Comparison of ENCODE assay signal across 1 cellular context in the genomic region with DNA sequence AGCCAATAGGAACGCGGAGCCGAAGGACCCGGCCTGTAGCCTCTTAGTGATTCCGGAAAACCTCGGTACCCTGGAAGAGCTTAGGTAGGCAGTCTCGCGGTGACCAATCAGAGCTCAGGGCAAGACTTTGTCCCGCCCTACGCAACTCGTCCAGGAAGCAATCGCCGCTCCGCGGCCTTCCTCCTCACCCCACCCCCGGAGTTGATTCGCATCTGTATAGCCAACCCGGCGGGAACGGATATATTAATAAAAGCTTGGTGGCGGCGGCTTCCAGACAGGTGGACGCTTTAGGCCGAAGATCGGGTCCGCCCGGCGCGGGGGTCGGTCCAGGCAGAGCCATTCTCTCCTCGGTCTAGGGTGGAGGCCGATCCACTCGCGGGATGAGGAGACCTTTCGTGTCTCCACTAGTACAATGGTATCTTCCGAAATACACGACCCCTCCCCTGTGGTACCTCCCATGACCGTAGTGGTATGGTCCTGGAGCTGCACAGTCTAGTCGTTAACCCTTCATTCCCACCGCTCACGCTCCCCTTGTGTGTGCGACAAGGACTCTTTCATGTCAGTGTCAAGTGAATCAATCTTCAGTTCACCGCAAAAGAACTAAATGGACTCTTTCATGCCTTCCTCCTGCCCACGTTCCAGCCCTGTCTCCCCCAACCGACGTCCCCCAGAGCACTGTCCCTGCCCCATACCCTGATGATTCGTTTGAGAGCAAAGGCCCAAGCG.
TF ChIP-seq lines count a peak whose summit lies in the region.

No MANE protein-coding gene starts in this region.

TF ChIP-seq in A549, 52 proteins besides CTCF, POLR2A, EP300 and RAD21 (continued from another document):
- TF ChIP-seq, protein P1, sequence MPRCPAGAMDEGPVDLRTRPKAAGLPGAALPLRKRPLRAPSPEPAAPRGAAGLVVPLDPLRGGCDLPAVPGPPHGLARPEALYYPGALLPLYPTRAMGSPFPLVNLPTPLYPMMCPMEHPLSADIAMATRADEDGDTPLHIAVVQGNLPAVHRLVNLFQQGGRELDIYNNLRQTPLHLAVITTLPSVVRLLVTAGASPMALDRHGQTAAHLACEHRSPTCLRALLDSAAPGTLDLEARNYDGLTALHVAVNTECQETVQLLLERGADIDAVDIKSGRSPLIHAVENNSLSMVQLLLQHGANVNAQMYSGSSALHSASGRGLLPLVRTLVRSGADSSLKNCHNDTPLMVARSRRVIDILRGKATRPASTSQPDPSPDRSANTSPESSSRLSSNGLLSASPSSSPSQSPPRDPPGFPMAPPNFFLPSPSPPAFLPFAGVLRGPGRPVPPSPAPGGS (IDR thresholded peaks at IDR 0.05), result no peak
- TF ChIP-seq HOXB13 (CRISPR knock-in tag; IDR thresholded peaks at IDR 0.05; ENCODE audit: low read depth), result no peak
- no peak for TF ChIP-seq HEYL (CRISPR knock-in tag; IDR thresholded peaks at IDR 0.05)
- TF ChIP-seq SREBF2 (IDR thresholded peaks at IDR 0.05), result no peak
- no peak for TF ChIP-seq BHLHE40 (IDR thresholded peaks at IDR 0.05; ENCODE audit: low read depth, low read length)
- TF ChIP-seq ZC3H11A (IDR thresholded peaks at IDR 0.05), result no peak
- TF ChIP-seq, protein P2, sequence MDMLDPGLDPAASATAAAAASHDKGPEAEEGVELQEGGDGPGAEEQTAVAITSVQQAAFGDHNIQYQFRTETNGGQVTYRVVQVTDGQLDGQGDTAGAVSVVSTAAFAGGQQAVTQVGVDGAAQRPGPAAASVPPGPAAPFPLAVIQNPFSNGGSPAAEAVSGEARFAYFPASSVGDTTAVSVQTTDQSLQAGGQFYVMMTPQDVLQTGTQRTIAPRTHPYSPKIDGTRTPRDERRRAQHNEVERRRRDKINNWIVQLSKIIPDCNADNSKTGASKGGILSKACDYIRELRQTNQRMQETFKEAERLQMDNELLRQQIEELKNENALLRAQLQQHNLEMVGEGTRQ (IDR thresholded peaks at IDR 0.05), result no peak
- TF ChIP-seq EHF (CRISPR knock-in tag; IDR thresholded peaks at IDR 0.05), result peak; percentile 23; the same call in 1 of the 2 replicates
- TF ChIP-seq JUN (IDR thresholded peaks at IDR 0.05), result peak; percentile 43 to 88; a peak in 4 of 5 replicates
- TF ChIP-seq, protein P3, sequence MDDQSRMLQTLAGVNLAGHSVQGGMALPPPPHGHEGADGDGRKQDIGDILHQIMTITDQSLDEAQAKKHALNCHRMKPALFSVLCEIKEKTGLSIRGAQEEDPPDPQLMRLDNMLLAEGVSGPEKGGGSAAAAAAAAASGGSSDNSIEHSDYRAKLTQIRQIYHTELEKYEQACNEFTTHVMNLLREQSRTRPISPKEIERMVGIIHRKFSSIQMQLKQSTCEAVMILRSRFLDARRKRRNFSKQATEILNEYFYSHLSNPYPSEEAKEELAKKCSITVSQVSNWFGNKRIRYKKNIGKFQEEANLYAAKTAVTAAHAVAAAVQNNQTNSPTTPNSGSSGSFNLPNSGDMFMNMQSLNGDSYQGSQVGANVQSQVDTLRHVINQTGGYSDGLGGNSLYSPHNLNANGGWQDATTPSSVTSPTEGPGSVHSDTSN (IDR thresholded peaks at IDR 0.05), result no peak
- TF ChIP-seq FOSL2 (IDR thresholded peaks at IDR 0.05), result no peak
- TF ChIP-seq FOSL2 (CRISPR knock-in tag; IDR thresholded peaks at IDR 0.05), result no peak
- TF ChIP-seq FOSB (CRISPR knock-in tag; IDR thresholded peaks at IDR 0.05), result 0 out of 2 replicates have a peak, but pooled peaks have one; percentile 52
- no peak for TF ChIP-seq EHMT2 (IDR thresholded peaks at IDR 0.05; ENCODE audit: low read depth)
- TF ChIP-seq GATA3 (IDR thresholded peaks at IDR 0.05; ENCODE audit: borderline replicate concordance), result 0 out of 2 replicates have a peak, but pooled peaks have one; percentile 35
- TF ChIP-seq HOXB5 (CRISPR knock-in tag; IDR thresholded peaks at IDR 0.05), result 0 out of 2 replicates have a peak, but pooled peaks have one; percentile 54
- TF ChIP-seq ZSCAN20 (CRISPR knock-in tag; IDR thresholded peaks at IDR 0.05), result no peak
- TF ChIP-seq RNF2 (IDR thresholded peaks at IDR 0.05; ENCODE audit: borderline replicate concordance, low read depth), result no peak
- no peak for TF ChIP-seq ESRRA (IDR thresholded peaks at IDR 0.05; ENCODE audit: borderline replicate concordance, low read length)
- TF ChIP-seq HOXA7 (CRISPR knock-in tag; IDR thresholded peaks at IDR 0.05), result 0 out of 2 replicates have a peak, but pooled peaks have one; percentile 17
- TF ChIP-seq, protein P4, sequence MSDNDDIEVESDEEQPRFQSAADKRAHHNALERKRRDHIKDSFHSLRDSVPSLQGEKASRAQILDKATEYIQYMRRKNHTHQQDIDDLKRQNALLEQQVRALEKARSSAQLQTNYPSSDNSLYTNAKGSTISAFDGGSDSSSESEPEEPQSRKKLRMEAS (IDR thresholded peaks at IDR 0.05), result peak; percentile 57; the same call in 1 of the 2 replicates
- no peak for TF ChIP-seq MYC (IDR thresholded peaks at IDR 0.05; ENCODE audit: borderline replicate concordance, low read length)
- TF ChIP-seq RARB (CRISPR knock-in tag; IDR thresholded peaks at IDR 0.05), result no peak
- no peak for TF ChIP-seq TFCP2L1 (CRISPR knock-in tag; IDR thresholded peaks at IDR 0.05)
- no peak for TF ChIP-seq RCOR1 (IDR thresholded peaks at IDR 0.05; ENCODE audit: low read depth, low read length)
- no peak for TF ChIP-seq KDM5A (IDR thresholded peaks at IDR 0.05)
- no peak for TF ChIP-seq ZNF302 (CRISPR knock-in tag; IDR thresholded peaks at IDR 0.05)
- TF ChIP-seq PHF8 (IDR thresholded peaks at IDR 0.05; ENCODE audit: borderline replicate concordance, low read depth), result peak; percentile 85
- peak; percentile 77 for TF ChIP-seq MAFK (IDR thresholded peaks at IDR 0.05; ENCODE audit: partially characterized antibody)
- TF ChIP-seq RFX5 (IDR thresholded peaks at IDR 0.05), result peak; percentile 52; the same call in 1 of the 2 replicates
- TF ChIP-seq SMC3 (IDR thresholded peaks at IDR 0.05), result no peak
- TF ChIP-seq, protein P5, sequence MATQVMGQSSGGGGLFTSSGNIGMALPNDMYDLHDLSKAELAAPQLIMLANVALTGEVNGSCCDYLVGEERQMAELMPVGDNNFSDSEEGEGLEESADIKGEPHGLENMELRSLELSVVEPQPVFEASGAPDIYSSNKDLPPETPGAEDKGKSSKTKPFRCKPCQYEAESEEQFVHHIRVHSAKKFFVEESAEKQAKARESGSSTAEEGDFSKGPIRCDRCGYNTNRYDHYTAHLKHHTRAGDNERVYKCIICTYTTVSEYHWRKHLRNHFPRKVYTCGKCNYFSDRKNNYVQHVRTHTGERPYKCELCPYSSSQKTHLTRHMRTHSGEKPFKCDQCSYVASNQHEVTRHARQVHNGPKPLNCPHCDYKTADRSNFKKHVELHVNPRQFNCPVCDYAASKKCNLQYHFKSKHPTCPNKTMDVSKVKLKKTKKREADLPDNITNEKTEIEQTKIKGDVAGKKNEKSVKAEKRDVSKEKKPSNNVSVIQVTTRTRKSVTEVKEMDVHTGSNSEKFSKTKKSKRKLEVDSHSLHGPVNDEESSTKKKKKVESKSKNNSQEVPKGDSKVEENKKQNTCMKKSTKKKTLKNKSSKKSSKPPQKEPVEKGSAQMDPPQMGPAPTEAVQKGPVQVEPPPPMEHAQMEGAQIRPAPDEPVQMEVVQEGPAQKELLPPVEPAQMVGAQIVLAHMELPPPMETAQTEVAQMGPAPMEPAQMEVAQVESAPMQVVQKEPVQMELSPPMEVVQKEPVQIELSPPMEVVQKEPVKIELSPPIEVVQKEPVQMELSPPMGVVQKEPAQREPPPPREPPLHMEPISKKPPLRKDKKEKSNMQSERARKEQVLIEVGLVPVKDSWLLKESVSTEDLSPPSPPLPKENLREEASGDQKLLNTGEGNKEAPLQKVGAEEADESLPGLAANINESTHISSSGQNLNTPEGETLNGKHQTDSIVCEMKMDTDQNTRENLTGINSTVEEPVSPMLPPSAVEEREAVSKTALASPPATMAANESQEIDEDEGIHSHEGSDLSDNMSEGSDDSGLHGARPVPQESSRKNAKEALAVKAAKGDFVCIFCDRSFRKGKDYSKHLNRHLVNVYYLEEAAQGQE (IDR thresholded peaks at IDR 0.05), result no peak
- TF ChIP-seq CBX8 (IDR thresholded peaks at IDR 0.05), result no peak
- no peak for TF ChIP-seq NR3C1 (IDR thresholded peaks at IDR 0.05)
TF ChIP-seq in A549: peak in this region for 10.
